In the genomic region with DNA sequence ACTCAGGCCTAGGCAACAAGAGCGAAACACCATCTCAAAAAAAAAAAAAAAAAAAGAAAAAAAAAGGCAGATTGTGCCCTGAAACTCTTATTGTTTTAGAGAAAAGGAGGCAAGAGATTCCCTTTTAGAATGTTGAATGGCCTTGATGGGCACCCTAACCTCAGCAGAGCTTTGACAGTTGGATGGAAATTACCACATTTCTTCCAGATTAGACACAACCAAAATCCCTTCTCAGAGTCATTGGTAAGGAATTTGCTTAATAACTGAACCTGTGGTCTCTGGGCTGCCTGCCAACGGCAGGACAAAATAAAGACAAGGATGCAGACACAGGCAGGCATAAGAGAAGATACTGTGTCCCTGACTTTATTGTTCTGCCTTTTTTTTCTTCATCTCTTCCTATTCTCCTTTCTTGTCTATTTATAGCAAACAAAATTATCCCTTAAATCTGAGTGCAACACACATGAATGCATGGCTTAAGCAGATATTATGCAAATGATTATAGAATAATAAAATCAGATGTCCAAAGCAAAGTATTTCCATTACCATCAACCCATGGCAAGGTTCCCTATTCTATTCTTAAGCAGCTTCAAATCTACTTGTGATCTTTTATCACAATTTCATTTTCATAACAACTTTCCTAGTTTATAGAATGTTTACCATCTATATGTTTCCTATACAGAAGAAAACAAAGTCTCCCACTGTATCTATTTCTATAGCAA, we compare ENCODE assay signal across 10 cellular contexts. TPM values are rescaled to one million over a fixed set of nuclear protein-coding genes. Genes with fewer than 3 reads are reported as not detected.
DNase-seq lines count a peak whose midpoint lies in the region; ATAC-seq and TF ChIP-seq lines count a peak whose summit lies in the region.
"Had no signal": no experiment of that assay in that cellular context is flagged by ENCODE, and none has a peak within 500 bp of the region (broad histone marks: within the 10 kb centered on the region; RNA-seq: fewer than 3 reads in every experiment).

No MANE protein-coding gene starts in this region.

- H3K4me1 Mint-ChIP-seq in neural progenitor cell, result peaks cover 5% of the 10 kb centered on the region

- H3K4me3 ChIP-seq in astrocyte of the cerebellum (ENCODE audit: low read depth, low read length) (no peak overlapping the region), mesodermal cell (ENCODE audit: extremely low read depth, insufficient read depth, low read length, poor library complexity, severe bottlenecking) (no peak overlapping the region), neural progenitor cell (no peak overlapping the region)

- no peak for TF ChIP-seq CTCF in astrocyte of the cerebellum (IDR thresholded peaks at IDR 0.05; ENCODE audit: low read depth, low read length, missing control alignments)
- no peak for TF ChIP-seq CTCF in neural progenitor cell (IDR thresholded peaks at IDR 0.05)

- H3K79me2 ChIP-seq in neural progenitor cell (ENCODE audit: low read depth), result no peaks in the 10 kb centered on the region

- DNase-seq in Daoy (ENCODE audit: low read depth) (peak; percentile 94), NCI-H1105 treated with DMSO at 0.1 percent for 48 hours (lab: John Stamatoyannopoulos, UW) (peak; percentile 64), astrocyte of the cerebellum (ENCODE audit: low read depth) (peak; percentile 84), neural progenitor cell (ENCODE audit: low spot score) (no peak), Right ventricle myocardium inferior (ENCODE audit: missing footprints) (no peak)

- no peak overlapping the region for H3K9ac ChIP-seq in neural progenitor cell

- H3K27ac ChIP-seq in mesodermal cell (ENCODE audit: low read depth, low read length, severe bottlenecking), result peak overlapping the region; percentile 42
- H3K27ac ChIP-seq in neural progenitor cell, result no peak overlapping the region

- H3K4me3 Mint-ChIP-seq in neural progenitor cell, result no peak overlapping the region
- H3K4me3 Mint-ChIP-seq: activated naive CD8-positive, alpha-beta T cell; stimulated activated naive CD8-positive, alpha-beta T cell treated with anti-CD3 and anti-CD28 coated beads, Interleukin-15, Interleukin-2, amounts not matched to agents 100 ng/mL and 50 ng/mL, for 24 hours had no signal

- H3K36me3 Mint-ChIP-seq in neural progenitor cell, result no peaks in the 10 kb centered on the region
- H3K36me3 Mint-ChIP-seq: activated naive CD8-positive, alpha-beta T cell had no signal

- H3K27ac Mint-ChIP-seq in neural progenitor cell, result no peak overlapping the region
- H3K27ac Mint-ChIP-seq: activated naive CD8-positive, alpha-beta T cell; stimulated activated naive CD8-positive, alpha-beta T cell treated with anti-CD3 and anti-CD28 coated beads, Interleukin-15, Interleukin-2, amounts not matched to agents 100 ng/mL and 50 ng/mL, for 24 hours had no signal

- no peak overlapping the region for H3K4me2 ChIP-seq in neural progenitor cell

- in situ Hi-C loops in astrocyte of the cerebellum (cut with HindIII; ENCODE audit: low sequenced_read_pairs), result loop anchor here (5.0 to 25.0 kb wide), 2 partner anchors 64 to 119 kb away; no protein-coding TSS in a partner anchor

- H3K9me3 ChIP-seq in mesodermal cell (ENCODE audit: control insufficient read depth, low read length), result peaks cover 12% of the 10 kb centered on the region
- no peaks in the 10 kb centered on the region for H3K9me3 ChIP-seq in neural progenitor cell (ENCODE audit: low read depth)

- intact Hi-C loops in Right ventricle myocardium inferior (cut with DNase I), result loop anchor here (5.0 kb wide), 1 partner anchor 119 kb away; no protein-coding TSS in a partner anchor

- H2AFZ ChIP-seq in neural progenitor cell (replicated peaks), result no peak overlapping the region

- H3K27me3 ChIP-seq in neural progenitor cell, result no peaks in the 10 kb centered on the region

- WGBS in mesodermal cell (ENCODE audit: insufficient coverage in 2 of 2), 2 experiments, result 33% methylated on average over 1 of the region's 2 CpGs; no CpG with 5 or more reads in 1 of the 2 experiments

- no peaks in the 10 kb centered on the region for H3K36me3 ChIP-seq in mesodermal cell (ENCODE audit: control insufficient read depth, insufficient read depth, low read length)
- H3K36me3 ChIP-seq in neural progenitor cell, result no peaks in the 10 kb centered on the region

- peaks cover 16% of the 10 kb centered on the region for H3K4me1 ChIP-seq in mesodermal cell (ENCODE audit: control insufficient read depth, insufficient read depth, low read length, poor library complexity, severe bottlenecking)
- H3K4me1 ChIP-seq in neural progenitor cell, result peaks cover 13% of the 10 kb centered on the region

- peaks cover 12% of the 10 kb centered on the region for H3F3A ChIP-seq in neural progenitor cell (ENCODE audit: low read depth)

- no peaks in the 10 kb centered on the region for H4K20me1 ChIP-seq in neural progenitor cell (ENCODE audit: low read depth)

- peaks cover 4% of the 10 kb centered on the region for H3K9me3 Mint-ChIP-seq in neural progenitor cell

- ATAC-seq in HG02885 (IDR thresholded peaks at IDR 0.05; ENCODE audit: poor library complexity, unreplicated experiment) (no peak), Right ventricle myocardium inferior (no peak), HG03196 (IDR thresholded peaks at IDR 0.05; ENCODE audit: unreplicated experiment) (no peak)

- H3K27me3 Mint-ChIP-seq in neural progenitor cell (ENCODE audit: insufficient read depth, low read depth), result peaks cover 3% of the 10 kb centered on the region

RNA-seq across cellular contexts. Expression of a gene that starts 37.3 kb away (rescaled TPM):
- total RNA-seq in Daoy (2014; rRNA removed; shearing (Covaris generic)), result 99.7 and 112 TPM in 2 replicates
- 49.7 TPM for polyA plus RNA-seq in mesodermal cell (2013, experiment 1 of 2)
- 42.9 TPM for polyA plus RNA-seq in mesodermal cell (2013, experiment 2 of 2)
- total RNA-seq in neural progenitor cell (ENCODE audit: low replicate concordance) (76.3 and 84.7 TPM in 2 replicates), Right ventricle myocardium inferior (56.9 TPM)

Comparison
In these comparisons a context has a peak if more than half of its experiments do, and no peak if none do; other contexts are left out.
1. DNase-seq: peak in Daoy (single experiment), NCI-H1105 treated with DMSO at 0.1 percent for 48 hours (single experiment) and astrocyte of the cerebellum (single experiment); none in neural progenitor cell (single experiment) and Right ventricle myocardium inferior (single experiment).